ENCODE assay signal across 16 cellular contexts in genomic region chr11:12321217-12321937, GRCh38. TPM values are rescaled to one million over a fixed set of nuclear protein-coding genes. Genes with fewer than 3 reads are reported as not detected.
A peak's percentile ranks its signal among the peaks of the same experiment; 100 is the strongest.
DNase-seq lines count a peak whose midpoint lies in the region; ATAC-seq and TF ChIP-seq lines count a peak whose summit lies in the region.
"Had no signal": no experiment of that assay in that cellular context is flagged by ENCODE, and none has a peak within 500 bp of the region (broad histone marks: within the 10 kb centered on the region; RNA-seq: fewer than 3 reads in every experiment).

No MANE protein-coding gene starts in this region.

- H3K4me1 Mint-ChIP-seq in activated CD4-positive, alpha-beta T cell treated with anti-CD3 and anti-CD28 coated beads, Interleukin-2, amount 10 ng/mL, durations not matched to agents 24 days and 14 days = peaks cover 11% of the 10 kb centered on the region

- no peak overlapping the region for H3K27ac Mint-ChIP-seq in activated CD4-positive, alpha-beta T cell treated with anti-CD3 and anti-CD28 coated beads, Interleukin-2, amount 10 ng/mL, durations not matched to agents 24 days and 14 days
- H3K27ac Mint-ChIP-seq: activated naive CD4-positive, alpha-beta T cell treated with anti-CD3 and anti-CD28 coated beads for 36 hours; activated T-cell treated with anti-CD3 and anti-CD28 coated beads, Interleukin-2, amount 50 U/mL, for 24 hours; stimulated activated naive B cell treated with anti-CD40 and anti-IgM and Interleukin-4, amounts not matched to agents 10 μg/mL and 1 μg/mL and 100 μg/mL, for 72 hours had no signal

- intact Hi-C loops in activated CD4-positive, alpha-beta T cell treated with anti-CD3 and anti-CD28 coated beads, Interleukin-2, amount 10 ng/mL, durations not matched to agents 24 days and 14 days (cut with micrococcal nuclease) = no loop called here
- intact Hi-C loops in esophagus muscularis mucosa (cut with DNase I) = no loop called here
- intact Hi-C loops in ovary (cut with DNase I) = loop anchor here in 2 of 4 donors (10.0 kb wide), 2 partner anchors 193 to 343 kb away; no protein-coding TSS in a partner anchor
- intact Hi-C loops in cardiac septum (cut with DNase I) = no loop called here

- no peak overlapping the region for H3K4me3 ChIP-seq in Jurkat, Clone E6-1 (ENCODE audit: low read length)
- H3K4me3 ChIP-seq in esophagus muscularis mucosa (no peak overlapping the region), rectal smooth muscle tissue (ENCODE audit: low read length) (no peak overlapping the region), ovary (no peak overlapping the region)
- H3K4me3 ChIP-seq: SJCRH30 had no signal

- H3K27me3 ChIP-seq in esophagus muscularis mucosa (no peaks in the 10 kb centered on the region), rectal smooth muscle tissue (ENCODE audit: control insufficient read depth, insufficient read depth, low read length) (no peaks in the 10 kb centered on the region), ovary (no peaks in the 10 kb centered on the region)
- H3K27me3 ChIP-seq: SJCRH30 had no signal

- no peak overlapping the region for H3K4me3 Mint-ChIP-seq in activated CD4-positive, alpha-beta T cell treated with anti-CD3 and anti-CD28 coated beads, Interleukin-2, amount 10 ng/mL, durations not matched to agents 24 days and 14 days
- H3K4me3 Mint-ChIP-seq: activated naive CD4-positive, alpha-beta T cell treated with anti-CD3 and anti-CD28 coated beads for 36 hours; activated T-cell treated with anti-CD3 and anti-CD28 coated beads, Interleukin-2, amount 50 U/mL, for 24 hours; CD4-positive, alpha-beta memory T cell; naive thymus-derived CD4-positive, alpha-beta T cell; stimulated activated naive B cell treated with anti-CD40 and anti-IgM and Interleukin-4, amounts not matched to agents 10 μg/mL and 1 μg/mL and 100 μg/mL, for 72 hours had no signal

- peaks cover 8% of the 10 kb centered on the region for H3K36me3 Mint-ChIP-seq in activated CD4-positive, alpha-beta T cell treated with anti-CD3 and anti-CD28 coated beads, Interleukin-2, amount 10 ng/mL, durations not matched to agents 24 days and 14 days (ENCODE audit: low read depth)
- H3K36me3 Mint-ChIP-seq: stimulated activated naive B cell treated with anti-CD40 and anti-IgM and Interleukin-4, amounts not matched to agents 10 μg/mL and 1 μg/mL and 100 μg/mL, for 72 hours had no signal

- WGBS in esophagus muscularis mucosa = 91% methylated on average over 8 of the region's 8 CpGs
- WGBS in ovary, 3 donors = 85 to 88% (median 87%) methylated on average over 8 of the region's 8 CpGs

- TF ChIP-seq CTCF in esophagus muscularis mucosa (IDR thresholded peaks at IDR 0.05) = no peak
- no peak for TF ChIP-seq CTCF in ovary (IDR thresholded peaks at IDR 0.05)

- H3K36me3 ChIP-seq in esophagus muscularis mucosa (no peaks in the 10 kb centered on the region), rectal smooth muscle tissue (ENCODE audit: control insufficient read depth, insufficient read depth, low read length) (no peaks in the 10 kb centered on the region), ovary (no peaks in the 10 kb centered on the region)
- H3K36me3 ChIP-seq: SJCRH30 had no signal

- TF ChIP-seq POLR2A in esophagus muscularis mucosa (IDR thresholded peaks at IDR 0.05; ENCODE audit: low read depth) (no peak), ovary (IDR thresholded peaks at IDR 0.05) (no peak)

- peaks cover 6% of the 10 kb centered on the region for H3K9me3 Mint-ChIP-seq in activated CD4-positive, alpha-beta T cell treated with anti-CD3 and anti-CD28 coated beads, Interleukin-2, amount 10 ng/mL, durations not matched to agents 24 days and 14 days
- H3K9me3 Mint-ChIP-seq: stimulated activated naive B cell treated with anti-CD40 and anti-IgM and Interleukin-4, amounts not matched to agents 10 μg/mL and 1 μg/mL and 100 μg/mL, for 72 hours had no signal

- peaks cover 1% of the 10 kb centered on the region for H3K27me3 Mint-ChIP-seq in activated CD4-positive, alpha-beta T cell treated with anti-CD3 and anti-CD28 coated beads, Interleukin-2, amount 10 ng/mL, durations not matched to agents 24 days and 14 days
- H3K27me3 Mint-ChIP-seq: CD4-positive, alpha-beta memory T cell had no signal

- DNase-seq in activated CD4-positive, alpha-beta T cell treated with anti-CD3 and anti-CD28 coated beads, Interleukin-2, amount 10 ng/mL, durations not matched to agents 24 days and 14 days = peak; percentile 60
- no peak for DNase-seq in activated CD4-positive, alpha-beta T cell treated with anti-CD3 and anti-CD28 coated beads, Interleukin-2, amount 50 U/mL, for 48 hours
- peak; percentile 64 for DNase-seq in Jurkat, Clone E6-1 (ENCODE audit: low read depth, low spot score)
- DNase-seq in esophagus muscularis mucosa (ENCODE audit: extremely low spot score) = no peak
- DNase-seq in ovary = no peak
- no peak for DNase-seq in cardiac septum (ENCODE audit: low spot score)
- DNase-seq: activated naive CD4-positive, alpha-beta T cell treated with anti-CD3 and anti-CD28 coated beads for 36 hours; activated T-cell treated with anti-CD3 and anti-CD28 coated beads, Interleukin-2, amount 50 U/mL, for 24 hours; CD4-positive, alpha-beta memory T cell; mammary epithelial cell; naive thymus-derived CD4-positive, alpha-beta T cell; SJCRH30; stimulated activated naive B cell treated with anti-CD40 and anti-IgM and Interleukin-4, amounts not matched to agents 10 μg/mL and 1 μg/mL and 100 μg/mL, for 72 hours had no signal

- H3K27ac ChIP-seq in esophagus muscularis mucosa (replicated peaks in 1 of 4) = peak overlapping the region in 3 of 4 donors; percentile 67 to 80 (median 73)
- peak overlapping the region; percentile 83 for H3K27ac ChIP-seq in rectal smooth muscle tissue (ENCODE audit: low read depth, low read length)
- no peak overlapping the region for H3K27ac ChIP-seq in ovary
- H3K27ac ChIP-seq: parathyroid adenoma, SJCRH30 had no signal

- H3K9ac ChIP-seq in rectal smooth muscle tissue (ENCODE audit: low read length) = no peak overlapping the region
- H3K9ac ChIP-seq: parathyroid adenoma had no signal

- no peak for ATAC-seq in HG03439 (IDR thresholded peaks at IDR 0.05; ENCODE audit: unreplicated experiment)
- ATAC-seq: naive thymus-derived CD4-positive, alpha-beta T cell; stimulated activated naive B cell treated with anti-CD40 and anti-IgM and Interleukin-4, amounts not matched to agents 10 μg/mL and 1 μg/mL and 100 μg/mL, for 72 hours had no signal

- peaks cover 0 to 59% (median 35%) of the 10 kb centered on the region in 4 donors for H3K4me1 ChIP-seq in esophagus muscularis mucosa
- peaks cover 21% of the 10 kb centered on the region for H3K4me1 ChIP-seq in rectal smooth muscle tissue (ENCODE audit: control insufficient read depth, insufficient read depth, low read length)
- peaks cover 4% of the 10 kb centered on the region for H3K4me1 ChIP-seq in ovary (ENCODE audit: insufficient read depth)

- H3K9me3 ChIP-seq in esophagus muscularis mucosa (peaks cover 0 to 9% (median 4%) of the 10 kb centered on the region in 4 donors), ovary (no peaks in the 10 kb centered on the region)

- no peak for TF ChIP-seq EP300 in esophagus muscularis mucosa (IDR thresholded peaks at IDR 0.05)
- TF ChIP-seq EP300 in ovary (IDR thresholded peaks at IDR 0.05) = no peak

RNA-seq across cellular contexts. Expression of gene PARVA, which starts 56.0 kb away (rescaled TPM):
- not detected in 2 replicates for total RNA-seq in activated CD4-positive, alpha-beta T cell treated with anti-CD3 and anti-CD28 coated beads, Interleukin-2, amount 10 ng/mL, durations not matched to agents 24 days and 14 days
- not detected for polyA plus RNA-seq in Jurkat, Clone E6-1 (2012; ENCODE audit: insufficient read depth, insufficient read length)
- total RNA-seq in esophagus muscularis mucosa = 100 to 1,000 TPM; 181 to 228 (median 210) TPM
- 100 to 1,000 TPM in 2 of 7 donors, 10 to 100 TPM in 5; 28.4 to 107 (median 89.8) TPM for total RNA-seq in ovary
- polyA plus RNA-seq in ovary = 100 to 1,000 TPM in 1 of 2 donors, 10 to 100 TPM in 1; 37.7 to 126 TPM
- total RNA-seq in cardiac septum = 70.5 TPM

Comparison
In these comparisons a context has a peak if more than half of its experiments do, and no peak if none do; other contexts are left out.
1. DNase-seq: peak in activated CD4-positive, alpha-beta T cell treated with anti-CD3 and anti-CD28 coated beads, Interleukin-2, amount 10 ng/mL, durations not matched to agents 24 days and 14 days (single experiment) and Jurkat, Clone E6-1 (single experiment); none in activated CD4-positive, alpha-beta T cell treated with anti-CD3 and anti-CD28 coated beads, Interleukin-2, amount 50 U/mL, for 48 hours (0 of 2), esophagus muscularis mucosa (single experiment), ovary (0 of 5) and cardiac septum (single experiment).
2. H3K27ac ChIP-seq: peak in esophagus muscularis mucosa (3 of 4) and rectal smooth muscle tissue (single experiment); none in ovary (0 of 2).
3. RNA of gene PARVA, which starts 56.0 kb away (total RNA-seq): 181 to 228 TPM in esophagus muscularis mucosa, 28.4 to 107 TPM in ovary and 70.5 TPM in cardiac septum (single experiment); not detected in activated CD4-positive, alpha-beta T cell treated with anti-CD3 and anti-CD28 coated beads, Interleukin-2, amount 10 ng/mL, durations not matched to agents 24 days and 14 days; every median in the first group is over 10 times any median in the second.